ENCODE assay signal across 1 cellular context in genomic region chr22:19432092-19432844, GRCh38.
TF ChIP-seq lines count a peak whose summit lies in the region.

MRPL40 (plus strand) TSS chr22:19432545; CDS start chr22:19432555, 10 bp downstream.

TF ChIP-seq in HepG2, 621 proteins besides CTCF, POLR2A, EP300 and RAD21 (continued from another document and continues in another):
- TF ChIP-seq FOSL2 (CRISPR knock-in tag; IDR thresholded peaks at IDR 0.05) (peak; percentile 79), PRPF4 (IDR thresholded peaks at IDR 0.05; ENCODE audit: low read depth, low read length, poor library complexity, severe bottlenecking) (no peak), SRSF9 (IDR thresholded peaks at IDR 0.05; ENCODE audit: borderline replicate concordance, insufficient read depth, low read depth, low read length, poor library complexity, severe bottlenecking) (no peak), ZEB1 (IDR thresholded peaks at IDR 0.05; ENCODE audit: insufficient replicate concordance, low read depth) (peak; percentile 44), ZBTB46 (CRISPR knock-in tag; IDR thresholded peaks at IDR 0.05; ENCODE audit: borderline replicate concordance) (no peak), GLMP (CRISPR knock-in tag; IDR thresholded peaks at IDR 0.05; ENCODE audit: borderline replicate concordance) (no peak), TRAFD1 (CRISPR knock-in tag; IDR thresholded peaks at IDR 0.05; ENCODE audit: borderline replicate concordance) (no peak), RFXANK (CRISPR knock-in tag; IDR thresholded peaks at IDR 0.05) (0 out of 2 replicates have a peak, but pooled peaks have one; percentile 69), KLF6 (CRISPR knock-in tag; IDR thresholded peaks at IDR 0.05) (peak; percentile 95; the same call in 1 of the 2 replicates), ZZZ3 (CRISPR knock-in tag; IDR thresholded peaks at IDR 0.05; ENCODE audit: borderline replicate concordance) (peak; percentile 91; the same call in 1 of the 2 replicates), ZNF317 (CRISPR knock-in tag; IDR thresholded peaks at IDR 0.05) (peak; percentile 81; the same call in 1 of the 2 replicates), ZNF543 (CRISPR knock-in tag; IDR thresholded peaks at IDR 0.05) (peak; percentile 99), ZNF589 (CRISPR knock-in tag; conservative IDR thresholded peaks at IDR 0.05) (peak; percentile 87), PAWR (CRISPR knock-in tag; IDR thresholded peaks at IDR 0.05; ENCODE audit: borderline replicate concordance) (no peak), ZNF841 (CRISPR knock-in tag; IDR thresholded peaks at IDR 0.05; ENCODE audit: borderline replicate concordance) (no peak; the same call in 1 of the 2 replicates), ATM (IDR thresholded peaks at IDR 0.05; ENCODE audit: borderline replicate concordance) (no peak), NR0B2 (CRISPR knock-in tag; IDR thresholded peaks at IDR 0.05) (peak; percentile 97), ONECUT2 (CRISPR knock-in tag; IDR thresholded peaks at IDR 0.05) (no peak; the same call in none of the 2 replicates), ZNF407 (CRISPR knock-in tag; IDR thresholded peaks at IDR 0.05; ENCODE audit: not compliant biosample characterization) (peak; percentile 62), ZNF691 (CRISPR knock-in tag; IDR thresholded peaks at IDR 0.05; ENCODE audit: borderline replicate concordance, low read depth) (peak; percentile 94; the same call in 1 of the 2 replicates), SMARCC2 (IDR thresholded peaks at IDR 0.05) (no peak)
- TF ChIP-seq, protein P1, sequence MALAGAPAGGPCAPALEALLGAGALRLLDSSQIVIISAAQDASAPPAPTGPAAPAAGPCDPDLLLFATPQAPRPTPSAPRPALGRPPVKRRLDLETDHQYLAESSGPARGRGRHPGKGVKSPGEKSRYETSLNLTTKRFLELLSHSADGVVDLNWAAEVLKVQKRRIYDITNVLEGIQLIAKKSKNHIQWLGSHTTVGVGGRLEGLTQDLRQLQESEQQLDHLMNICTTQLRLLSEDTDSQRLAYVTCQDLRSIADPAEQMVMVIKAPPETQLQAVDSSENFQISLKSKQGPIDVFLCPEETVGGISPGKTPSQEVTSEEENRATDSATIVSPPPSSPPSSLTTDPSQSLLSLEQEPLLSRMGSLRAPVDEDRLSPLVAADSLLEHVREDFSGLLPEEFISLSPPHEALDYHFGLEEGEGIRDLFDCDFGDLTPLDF (CRISPR knock-in tag; IDR thresholded peaks at IDR 0.05) = no peak
- TF ChIP-seq, protein P2, sequence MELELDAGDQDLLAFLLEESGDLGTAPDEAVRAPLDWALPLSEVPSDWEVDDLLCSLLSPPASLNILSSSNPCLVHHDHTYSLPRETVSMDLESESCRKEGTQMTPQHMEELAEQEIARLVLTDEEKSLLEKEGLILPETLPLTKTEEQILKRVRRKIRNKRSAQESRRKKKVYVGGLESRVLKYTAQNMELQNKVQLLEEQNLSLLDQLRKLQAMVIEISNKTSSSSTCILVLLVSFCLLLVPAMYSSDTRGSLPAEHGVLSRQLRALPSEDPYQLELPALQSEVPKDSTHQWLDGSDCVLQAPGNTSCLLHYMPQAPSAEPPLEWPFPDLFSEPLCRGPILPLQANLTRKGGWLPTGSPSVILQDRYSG (CRISPR knock-in tag; IDR thresholded peaks at IDR 0.05) = no peak
- TF ChIP-seq, protein P3, sequence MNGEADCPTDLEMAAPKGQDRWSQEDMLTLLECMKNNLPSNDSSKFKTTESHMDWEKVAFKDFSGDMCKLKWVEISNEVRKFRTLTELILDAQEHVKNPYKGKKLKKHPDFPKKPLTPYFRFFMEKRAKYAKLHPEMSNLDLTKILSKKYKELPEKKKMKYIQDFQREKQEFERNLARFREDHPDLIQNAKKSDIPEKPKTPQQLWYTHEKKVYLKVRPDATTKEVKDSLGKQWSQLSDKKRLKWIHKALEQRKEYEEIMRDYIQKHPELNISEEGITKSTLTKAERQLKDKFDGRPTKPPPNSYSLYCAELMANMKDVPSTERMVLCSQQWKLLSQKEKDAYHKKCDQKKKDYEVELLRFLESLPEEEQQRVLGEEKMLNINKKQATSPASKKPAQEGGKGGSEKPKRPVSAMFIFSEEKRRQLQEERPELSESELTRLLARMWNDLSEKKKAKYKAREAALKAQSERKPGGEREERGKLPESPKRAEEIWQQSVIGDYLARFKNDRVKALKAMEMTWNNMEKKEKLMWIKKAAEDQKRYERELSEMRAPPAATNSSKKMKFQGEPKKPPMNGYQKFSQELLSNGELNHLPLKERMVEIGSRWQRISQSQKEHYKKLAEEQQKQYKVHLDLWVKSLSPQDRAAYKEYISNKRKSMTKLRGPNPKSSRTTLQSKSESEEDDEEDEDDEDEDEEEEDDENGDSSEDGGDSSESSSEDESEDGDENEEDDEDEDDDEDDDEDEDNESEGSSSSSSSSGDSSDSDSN (CRISPR knock-in tag; IDR thresholded peaks at IDR 0.05) = peak; percentile 97
- TF ChIP-seq, protein P4, sequence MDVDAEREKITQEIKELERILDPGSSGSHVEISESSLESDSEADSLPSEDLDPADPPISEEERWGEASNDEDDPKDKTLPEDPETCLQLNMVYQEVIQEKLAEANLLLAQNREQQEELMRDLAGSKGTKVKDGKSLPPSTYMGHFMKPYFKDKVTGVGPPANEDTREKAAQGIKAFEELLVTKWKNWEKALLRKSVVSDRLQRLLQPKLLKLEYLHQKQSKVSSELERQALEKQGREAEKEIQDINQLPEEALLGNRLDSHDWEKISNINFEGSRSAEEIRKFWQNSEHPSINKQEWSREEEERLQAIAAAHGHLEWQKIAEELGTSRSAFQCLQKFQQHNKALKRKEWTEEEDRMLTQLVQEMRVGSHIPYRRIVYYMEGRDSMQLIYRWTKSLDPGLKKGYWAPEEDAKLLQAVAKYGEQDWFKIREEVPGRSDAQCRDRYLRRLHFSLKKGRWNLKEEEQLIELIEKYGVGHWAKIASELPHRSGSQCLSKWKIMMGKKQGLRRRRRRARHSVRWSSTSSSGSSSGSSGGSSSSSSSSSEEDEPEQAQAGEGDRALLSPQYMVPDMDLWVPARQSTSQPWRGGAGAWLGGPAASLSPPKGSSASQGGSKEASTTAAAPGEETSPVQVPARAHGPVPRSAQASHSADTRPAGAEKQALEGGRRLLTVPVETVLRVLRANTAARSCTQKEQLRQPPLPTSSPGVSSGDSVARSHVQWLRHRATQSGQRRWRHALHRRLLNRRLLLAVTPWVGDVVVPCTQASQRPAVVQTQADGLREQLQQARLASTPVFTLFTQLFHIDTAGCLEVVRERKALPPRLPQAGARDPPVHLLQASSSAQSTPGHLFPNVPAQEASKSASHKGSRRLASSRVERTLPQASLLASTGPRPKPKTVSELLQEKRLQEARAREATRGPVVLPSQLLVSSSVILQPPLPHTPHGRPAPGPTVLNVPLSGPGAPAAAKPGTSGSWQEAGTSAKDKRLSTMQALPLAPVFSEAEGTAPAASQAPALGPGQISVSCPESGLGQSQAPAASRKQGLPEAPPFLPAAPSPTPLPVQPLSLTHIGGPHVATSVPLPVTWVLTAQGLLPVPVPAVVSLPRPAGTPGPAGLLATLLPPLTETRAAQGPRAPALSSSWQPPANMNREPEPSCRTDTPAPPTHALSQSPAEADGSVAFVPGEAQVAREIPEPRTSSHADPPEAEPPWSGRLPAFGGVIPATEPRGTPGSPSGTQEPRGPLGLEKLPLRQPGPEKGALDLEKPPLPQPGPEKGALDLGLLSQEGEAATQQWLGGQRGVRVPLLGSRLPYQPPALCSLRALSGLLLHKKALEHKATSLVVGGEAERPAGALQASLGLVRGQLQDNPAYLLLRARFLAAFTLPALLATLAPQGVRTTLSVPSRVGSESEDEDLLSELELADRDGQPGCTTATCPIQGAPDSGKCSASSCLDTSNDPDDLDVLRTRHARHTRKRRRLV (CRISPR knock-in tag; IDR thresholded peaks at IDR 0.05) = no peak
- TF ChIP-seq, protein P5, sequence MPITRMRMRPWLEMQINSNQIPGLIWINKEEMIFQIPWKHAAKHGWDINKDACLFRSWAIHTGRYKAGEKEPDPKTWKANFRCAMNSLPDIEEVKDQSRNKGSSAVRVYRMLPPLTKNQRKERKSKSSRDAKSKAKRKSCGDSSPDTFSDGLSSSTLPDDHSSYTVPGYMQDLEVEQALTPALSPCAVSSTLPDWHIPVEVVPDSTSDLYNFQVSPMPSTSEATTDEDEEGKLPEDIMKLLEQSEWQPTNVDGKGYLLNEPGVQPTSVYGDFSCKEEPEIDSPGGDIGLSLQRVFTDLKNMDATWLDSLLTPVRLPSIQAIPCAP (CRISPR knock-in tag; IDR thresholded peaks at IDR 0.05; ENCODE audit: low read depth) = no peak
